2 cellular contexts compared by ENCODE assay signal in the genomic region with DNA sequence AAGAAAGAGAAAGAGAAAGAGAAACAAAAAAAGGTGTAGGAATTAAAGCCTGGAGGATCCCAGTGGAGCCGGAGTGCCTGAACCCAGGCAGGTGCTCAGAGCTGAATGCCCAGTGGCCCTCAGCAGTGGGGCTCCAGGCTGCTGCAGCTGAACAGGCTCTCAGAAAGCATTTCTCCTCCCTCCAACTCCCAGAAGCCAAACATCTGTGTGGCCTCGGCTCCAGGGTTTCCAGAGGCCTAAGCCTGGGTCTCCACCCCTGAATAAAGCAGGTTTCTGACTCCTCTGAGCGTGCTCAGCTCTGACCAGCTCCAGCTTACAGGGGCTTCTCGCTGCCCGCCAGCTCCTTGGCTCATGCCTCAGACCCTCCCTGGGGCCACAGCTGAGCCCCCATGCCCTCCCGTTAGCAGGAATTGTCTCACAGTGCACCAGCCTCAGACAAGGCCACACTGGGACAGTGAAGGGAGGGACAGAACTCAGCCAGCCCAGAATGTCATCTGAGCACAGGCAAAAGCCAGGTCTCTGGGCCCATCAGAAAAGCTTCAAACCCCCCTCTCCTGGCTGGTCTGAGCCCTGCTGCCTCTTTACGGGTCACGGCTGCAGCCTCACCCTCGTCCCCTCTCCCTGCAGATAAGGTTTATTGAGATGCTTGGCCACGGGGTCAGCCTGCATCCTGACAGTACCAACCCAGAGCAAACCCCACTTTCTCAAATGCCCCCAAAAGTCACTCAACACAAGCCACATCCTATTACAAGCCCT.
A peak's percentile ranks its signal among the peaks of the same experiment; 100 is the strongest.
TF ChIP-seq lines count a peak whose summit lies in the region.

No MANE protein-coding gene starts in this region.

TF ChIP-seq in GM23338, 12 proteins besides CTCF, POLR2A, EP300 and RAD21 (continued from another document):
- TF ChIP-seq, protein P1, sequence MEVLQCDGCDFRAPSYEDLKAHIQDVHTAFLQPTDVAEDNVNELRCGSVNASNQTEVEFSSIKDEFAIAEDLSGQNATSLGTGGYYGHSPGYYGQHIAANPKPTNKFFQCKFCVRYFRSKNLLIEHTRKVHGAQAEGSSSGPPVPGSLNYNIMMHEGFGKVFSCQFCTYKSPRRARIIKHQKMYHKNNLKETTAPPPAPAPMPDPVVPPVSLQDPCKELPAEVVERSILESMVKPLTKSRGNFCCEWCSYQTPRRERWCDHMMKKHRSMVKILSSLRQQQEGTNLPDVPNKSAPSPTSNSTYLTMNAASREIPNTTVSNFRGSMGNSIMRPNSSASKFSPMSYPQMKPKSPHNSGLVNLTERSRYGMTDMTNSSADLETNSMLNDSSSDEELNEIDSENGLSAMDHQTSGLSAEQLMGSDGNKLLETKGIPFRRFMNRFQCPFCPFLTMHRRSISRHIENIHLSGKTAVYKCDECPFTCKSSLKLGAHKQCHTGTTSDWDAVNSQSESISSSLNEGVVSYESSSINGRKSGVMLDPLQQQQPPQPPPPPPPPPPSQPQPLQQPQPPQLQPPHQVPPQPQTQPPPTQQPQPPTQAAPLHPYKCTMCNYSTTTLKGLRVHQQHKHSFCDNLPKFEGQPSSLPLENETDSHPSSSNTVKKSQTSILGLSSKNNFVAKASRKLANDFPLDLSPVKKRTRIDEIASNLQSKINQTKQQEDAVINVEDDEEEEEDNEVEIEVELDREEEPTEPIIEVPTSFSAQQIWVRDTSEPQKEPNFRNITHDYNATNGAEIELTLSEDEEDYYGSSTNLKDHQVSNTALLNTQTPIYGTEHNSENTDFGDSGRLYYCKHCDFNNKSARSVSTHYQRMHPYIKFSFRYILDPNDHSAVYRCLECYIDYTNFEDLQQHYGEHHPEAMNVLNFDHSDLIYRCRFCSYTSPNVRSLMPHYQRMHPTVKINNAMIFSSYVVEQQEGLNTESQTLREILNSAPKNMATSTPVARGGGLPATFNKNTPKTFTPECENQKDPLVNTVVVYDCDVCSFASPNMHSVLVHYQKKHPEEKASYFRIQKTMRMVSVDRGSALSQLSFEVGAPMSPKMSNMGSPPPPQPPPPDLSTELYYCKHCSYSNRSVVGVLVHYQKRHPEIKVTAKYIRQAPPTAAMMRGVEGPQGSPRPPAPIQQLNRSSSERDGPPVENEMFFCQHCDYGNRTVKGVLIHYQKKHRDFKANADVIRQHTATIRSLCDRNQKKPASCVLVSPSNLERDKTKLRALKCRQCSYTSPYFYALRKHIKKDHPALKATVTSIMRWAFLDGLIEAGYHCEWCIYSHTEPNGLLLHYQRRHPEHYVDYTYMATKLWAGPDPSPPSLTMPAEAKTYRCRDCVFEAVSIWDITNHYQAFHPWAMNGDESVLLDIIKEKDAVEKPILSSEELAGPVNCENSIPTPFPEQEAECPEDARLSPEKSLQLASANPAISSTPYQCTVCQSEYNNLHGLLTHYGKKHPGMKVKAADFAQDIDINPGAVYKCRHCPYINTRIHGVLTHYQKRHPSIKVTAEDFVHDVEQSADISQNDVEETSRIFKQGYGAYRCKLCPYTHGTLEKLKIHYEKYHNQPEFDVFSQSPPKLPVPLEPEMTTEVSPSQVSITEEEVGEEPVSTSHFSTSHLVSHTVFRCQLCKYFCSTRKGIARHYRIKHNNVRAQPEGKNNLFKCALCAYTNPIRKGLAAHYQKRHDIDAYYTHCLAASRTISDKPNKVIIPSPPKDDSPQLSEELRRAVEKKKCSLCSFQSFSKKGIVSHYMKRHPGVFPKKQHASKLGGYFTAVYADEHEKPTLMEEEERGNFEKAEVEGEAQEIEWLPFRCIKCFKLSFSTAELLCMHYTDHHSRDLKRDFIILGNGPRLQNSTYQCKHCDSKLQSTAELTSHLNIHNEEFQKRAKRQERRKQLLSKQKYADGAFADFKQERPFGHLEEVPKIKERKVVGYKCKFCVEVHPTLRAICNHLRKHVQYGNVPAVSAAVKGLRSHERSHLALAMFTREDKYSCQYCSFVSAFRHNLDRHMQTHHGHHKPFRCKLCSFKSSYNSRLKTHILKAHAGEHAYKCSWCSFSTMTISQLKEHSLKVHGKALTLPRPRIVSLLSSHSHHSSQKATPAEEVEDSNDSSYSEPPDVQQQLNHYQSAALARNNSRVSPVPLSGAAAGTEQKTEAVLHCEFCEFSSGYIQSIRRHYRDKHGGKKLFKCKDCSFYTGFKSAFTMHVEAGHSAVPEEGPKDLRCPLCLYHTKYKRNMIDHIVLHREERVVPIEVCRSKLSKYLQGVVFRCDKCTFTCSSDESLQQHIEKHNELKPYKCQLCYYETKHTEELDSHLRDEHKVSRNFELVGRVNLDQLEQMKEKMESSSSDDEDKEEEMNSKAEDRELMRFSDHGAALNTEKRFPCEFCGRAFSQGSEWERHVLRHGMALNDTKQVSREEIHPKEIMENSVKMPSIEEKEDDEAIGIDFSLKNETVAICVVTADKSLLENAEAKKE (CRISPR knock-in tag; IDR thresholded peaks at IDR 0.05): no peak
- TF ChIP-seq ZNF331 (CRISPR knock-in tag; IDR thresholded peaks at IDR 0.05; ENCODE audit: low read depth) (no peak), NANOG (IDR thresholded peaks at IDR 0.05; ENCODE audit: borderline replicate concordance) (no peak), CREB1 (CRISPR knock-in tag; IDR thresholded peaks at IDR 0.05; ENCODE audit: low read depth) (no peak), POLR2AphosphoS5 (IDR thresholded peaks at IDR 0.05; ENCODE audit: low read depth) (no peak)
- TF ChIP-seq, protein P2, sequence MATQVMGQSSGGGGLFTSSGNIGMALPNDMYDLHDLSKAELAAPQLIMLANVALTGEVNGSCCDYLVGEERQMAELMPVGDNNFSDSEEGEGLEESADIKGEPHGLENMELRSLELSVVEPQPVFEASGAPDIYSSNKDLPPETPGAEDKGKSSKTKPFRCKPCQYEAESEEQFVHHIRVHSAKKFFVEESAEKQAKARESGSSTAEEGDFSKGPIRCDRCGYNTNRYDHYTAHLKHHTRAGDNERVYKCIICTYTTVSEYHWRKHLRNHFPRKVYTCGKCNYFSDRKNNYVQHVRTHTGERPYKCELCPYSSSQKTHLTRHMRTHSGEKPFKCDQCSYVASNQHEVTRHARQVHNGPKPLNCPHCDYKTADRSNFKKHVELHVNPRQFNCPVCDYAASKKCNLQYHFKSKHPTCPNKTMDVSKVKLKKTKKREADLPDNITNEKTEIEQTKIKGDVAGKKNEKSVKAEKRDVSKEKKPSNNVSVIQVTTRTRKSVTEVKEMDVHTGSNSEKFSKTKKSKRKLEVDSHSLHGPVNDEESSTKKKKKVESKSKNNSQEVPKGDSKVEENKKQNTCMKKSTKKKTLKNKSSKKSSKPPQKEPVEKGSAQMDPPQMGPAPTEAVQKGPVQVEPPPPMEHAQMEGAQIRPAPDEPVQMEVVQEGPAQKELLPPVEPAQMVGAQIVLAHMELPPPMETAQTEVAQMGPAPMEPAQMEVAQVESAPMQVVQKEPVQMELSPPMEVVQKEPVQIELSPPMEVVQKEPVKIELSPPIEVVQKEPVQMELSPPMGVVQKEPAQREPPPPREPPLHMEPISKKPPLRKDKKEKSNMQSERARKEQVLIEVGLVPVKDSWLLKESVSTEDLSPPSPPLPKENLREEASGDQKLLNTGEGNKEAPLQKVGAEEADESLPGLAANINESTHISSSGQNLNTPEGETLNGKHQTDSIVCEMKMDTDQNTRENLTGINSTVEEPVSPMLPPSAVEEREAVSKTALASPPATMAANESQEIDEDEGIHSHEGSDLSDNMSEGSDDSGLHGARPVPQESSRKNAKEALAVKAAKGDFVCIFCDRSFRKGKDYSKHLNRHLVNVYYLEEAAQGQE (IDR thresholded peaks at IDR 0.05; ENCODE audit: unreplicated experiment): no peak

TF ChIP-seq in WTC11, 78 proteins besides CTCF, POLR2A, EP300 and RAD21:
- TF ChIP-seq, protein P3, sequence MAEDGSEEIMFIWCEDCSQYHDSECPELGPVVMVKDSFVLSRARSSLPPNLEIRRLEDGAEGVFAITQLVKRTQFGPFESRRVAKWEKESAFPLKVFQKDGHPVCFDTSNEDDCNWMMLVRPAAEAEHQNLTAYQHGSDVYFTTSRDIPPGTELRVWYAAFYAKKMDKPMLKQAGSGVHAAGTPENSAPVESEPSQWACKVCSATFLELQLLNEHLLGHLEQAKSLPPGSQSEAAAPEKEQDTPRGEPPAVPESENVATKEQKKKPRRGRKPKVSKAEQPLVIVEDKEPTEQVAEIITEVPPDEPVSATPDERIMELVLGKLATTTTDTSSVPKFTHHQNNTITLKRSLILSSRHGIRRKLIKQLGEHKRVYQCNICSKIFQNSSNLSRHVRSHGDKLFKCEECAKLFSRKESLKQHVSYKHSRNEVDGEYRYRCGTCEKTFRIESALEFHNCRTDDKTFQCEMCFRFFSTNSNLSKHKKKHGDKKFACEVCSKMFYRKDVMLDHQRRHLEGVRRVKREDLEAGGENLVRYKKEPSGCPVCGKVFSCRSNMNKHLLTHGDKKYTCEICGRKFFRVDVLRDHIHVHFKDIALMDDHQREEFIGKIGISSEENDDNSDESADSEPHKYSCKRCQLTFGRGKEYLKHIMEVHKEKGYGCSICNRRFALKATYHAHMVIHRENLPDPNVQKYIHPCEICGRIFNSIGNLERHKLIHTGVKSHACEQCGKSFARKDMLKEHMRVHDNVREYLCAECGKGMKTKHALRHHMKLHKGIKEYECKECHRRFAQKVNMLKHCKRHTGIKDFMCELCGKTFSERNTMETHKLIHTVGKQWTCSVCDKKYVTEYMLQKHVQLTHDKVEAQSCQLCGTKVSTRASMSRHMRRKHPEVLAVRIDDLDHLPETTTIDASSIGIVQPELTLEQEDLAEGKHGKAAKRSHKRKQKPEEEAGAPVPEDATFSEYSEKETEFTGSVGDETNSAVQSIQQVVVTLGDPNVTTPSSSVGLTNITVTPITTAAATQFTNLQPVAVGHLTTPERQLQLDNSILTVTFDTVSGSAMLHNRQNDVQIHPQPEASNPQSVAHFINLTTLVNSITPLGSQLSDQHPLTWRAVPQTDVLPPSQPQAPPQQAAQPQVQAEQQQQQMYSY (CRISPR knock-in tag; IDR thresholded peaks at IDR 0.05): peak; percentile 77
- TF ChIP-seq, protein P4, sequence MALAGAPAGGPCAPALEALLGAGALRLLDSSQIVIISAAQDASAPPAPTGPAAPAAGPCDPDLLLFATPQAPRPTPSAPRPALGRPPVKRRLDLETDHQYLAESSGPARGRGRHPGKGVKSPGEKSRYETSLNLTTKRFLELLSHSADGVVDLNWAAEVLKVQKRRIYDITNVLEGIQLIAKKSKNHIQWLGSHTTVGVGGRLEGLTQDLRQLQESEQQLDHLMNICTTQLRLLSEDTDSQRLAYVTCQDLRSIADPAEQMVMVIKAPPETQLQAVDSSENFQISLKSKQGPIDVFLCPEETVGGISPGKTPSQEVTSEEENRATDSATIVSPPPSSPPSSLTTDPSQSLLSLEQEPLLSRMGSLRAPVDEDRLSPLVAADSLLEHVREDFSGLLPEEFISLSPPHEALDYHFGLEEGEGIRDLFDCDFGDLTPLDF (CRISPR knock-in tag; IDR thresholded peaks at IDR 0.05): no peak
